ENCODE assay signal across 14 cellular contexts in genomic region chr10:15140640-15141039, GRCh38. TPM values are rescaled to one million over a fixed set of nuclear protein-coding genes. Genes with fewer than 3 reads are reported as not detected.
DNase-seq lines count a peak whose midpoint lies in the region; ATAC-seq and TF ChIP-seq lines count a peak whose summit lies in the region.
"Had no signal": no experiment of that assay in that cellular context is flagged by ENCODE, and none has a peak within 500 bp of the region (broad histone marks: within the 10 kb centered on the region; RNA-seq: fewer than 3 reads in every experiment).

No MANE protein-coding gene starts in this region.

- no peaks in the 10 kb centered on the region for H3K27me3 ChIP-seq in CD4-positive, alpha-beta T cell (ENCODE audit: control insufficient read depth, insufficient read depth, low read length)
- H3K27me3 ChIP-seq: cardiac muscle cell, pancreas had no signal

- peaks cover 53% of the 10 kb centered on the region for H3K36me3 Mint-ChIP-seq in CD4-positive, alpha-beta T cell (ENCODE audit: low read depth)
- peaks cover 5% of the 10 kb centered on the region for H3K36me3 Mint-ChIP-seq in activated naive CD8-positive, alpha-beta T cell treated with anti-CD3 and anti-CD28 coated beads, Interleukin-2, amount 50 U/mL, for 24 hours (ENCODE audit: low read depth)

- peak overlapping the region; percentile 39 for H3K4me3 ChIP-seq in Jurkat, Clone E6-1 (ENCODE audit: low read length)
- H3K4me3 ChIP-seq: cardiac muscle cell, pancreas had no signal

- CTCF ChIA-PET in CD4-positive, alpha-beta T cell (lab: Charles Lee): no interaction called here

- H3K9me3 Mint-ChIP-seq in CD4-positive, alpha-beta T cell: no peaks in the 10 kb centered on the region
- no peaks in the 10 kb centered on the region for H3K9me3 Mint-ChIP-seq in activated naive CD8-positive, alpha-beta T cell treated with anti-CD3 and anti-CD28 coated beads, Interleukin-2, amount 50 U/mL, for 24 hours
- H3K9me3 Mint-ChIP-seq: mesothelial cell of epicardium had no signal

- H3K4me3 Mint-ChIP-seq in CD4-positive, alpha-beta T cell: no peak overlapping the region
- H3K4me3 Mint-ChIP-seq in activated naive CD8-positive, alpha-beta T cell treated with anti-CD3 and anti-CD28 coated beads, Interleukin-2, amount 50 U/mL, for 24 hours: peak overlapping the region; percentile 76
- H3K4me3 Mint-ChIP-seq: mesothelial cell of epicardium had no signal

- intact Hi-C loops in CD4-positive, alpha-beta T cell (cut with DNase I, micrococcal nuclease): loop anchor here in 1 of 2 experiments (2.0 kb wide), 1 partner anchor 26 kb away; no protein-coding TSS in a partner anchor

- no peak overlapping the region for H3K27ac ChIP-seq in CD4-positive, alpha-beta T cell (ENCODE audit: low read depth, low read length)
- H3K27ac ChIP-seq: cardiac muscle cell, pancreas had no signal

- no peak for DNase-seq in CD4-positive, alpha-beta T cell
- DNase-seq in Jurkat, Clone E6-1 (ENCODE audit: low read depth, low spot score): peak; percentile 5
- no peak for DNase-seq in activated naive CD8-positive, alpha-beta T cell treated with anti-CD3 and anti-CD28 coated beads, Interleukin-2, amount 50 U/mL, for 24 hours
- DNase-seq in myocyte (ENCODE audit: low read depth) (peak; percentile 8), NCI-H510A (lab: John Stamatoyannopoulos, UW) (no peak), NOMO-1 (lab: John Stamatoyannopoulos, UW; ENCODE audit: unreplicated experiment in 2 of 2) (no peak), AML-193 (lab: John Stamatoyannopoulos, UW) (no peak)
- DNase-seq: activated naive CD4-positive, alpha-beta T cell; foreskin melanocyte; NCI-H2029 treated with DMSO at 0.1 percent for 48 hours; pancreas had no signal

- H3K4me1 Mint-ChIP-seq in CD4-positive, alpha-beta T cell (ENCODE audit: low read depth): peaks cover 52% of the 10 kb centered on the region
- H3K4me1 Mint-ChIP-seq in activated naive CD8-positive, alpha-beta T cell treated with anti-CD3 and anti-CD28 coated beads, Interleukin-2, amount 50 U/mL, for 24 hours: peaks cover 33% of the 10 kb centered on the region

- H3K9me3 ChIP-seq in CD4-positive, alpha-beta T cell (ENCODE audit: control insufficient read depth, low read length): no peaks in the 10 kb centered on the region
- H3K9me3 ChIP-seq: pancreas had no signal

- POLR2A ChIA-PET in CD4-positive, alpha-beta T cell (lab: Charles Lee): no interaction called here

- no peaks in the 10 kb centered on the region for H3K27me3 Mint-ChIP-seq in CD4-positive, alpha-beta T cell
- H3K27me3 Mint-ChIP-seq in activated naive CD8-positive, alpha-beta T cell treated with anti-CD3 and anti-CD28 coated beads, Interleukin-2, amount 50 U/mL, for 24 hours: no peaks in the 10 kb centered on the region

- peak overlapping the region; percentile 72 for H3K27ac Mint-ChIP-seq in CD4-positive, alpha-beta T cell
- peak overlapping the region; percentile 89 for H3K27ac Mint-ChIP-seq in activated naive CD8-positive, alpha-beta T cell treated with anti-CD3 and anti-CD28 coated beads, Interleukin-2, amount 50 U/mL, for 24 hours
- H3K27ac Mint-ChIP-seq: mesothelial cell of epicardium had no signal

- no peak for TF ChIP-seq CTCF in CD4-positive, alpha-beta T cell (IDR thresholded peaks at IDR 0.05)

- no peak for ATAC-seq in CD4-positive, alpha-beta T cell (ENCODE audit: poor library complexity)
- ATAC-seq in activated naive CD8-positive, alpha-beta T cell treated with anti-CD3 and anti-CD28 coated beads, Interleukin-2, amount 50 U/mL, for 24 hours: no peak
- no peak for ATAC-seq in HG02884 (IDR thresholded peaks at IDR 0.05; ENCODE audit: unreplicated experiment)
- ATAC-seq: pancreas had no signal

RNA-seq across cellular contexts. Expression of gene NMT2, which starts 27.9 kb away (rescaled TPM):
- 10 to 100 TPM; 23.4 to 28.1 TPM for total RNA-seq in CD4-positive, alpha-beta T cell
- polyA plus RNA-seq in Jurkat, Clone E6-1 (2012; ENCODE audit: insufficient read depth, insufficient read length): 28.3 TPM
- total RNA-seq in myocyte: 16.6 and 19.5 TPM in 2 replicates
- polyA plus RNA-seq in myocyte (2012): 14.0 TPM

RNA-seq across cellular contexts. Expression of gene RPP38, which starts 43.5 kb away (rescaled TPM):
- 10 to 100 TPM; 12.9 to 14.9 TPM for total RNA-seq in CD4-positive, alpha-beta T cell
- polyA plus RNA-seq in Jurkat, Clone E6-1 (2012; ENCODE audit: insufficient read depth, insufficient read length): 29.0 TPM
- total RNA-seq in myocyte: 13.3 and 13.8 TPM in 2 replicates
- polyA plus RNA-seq in myocyte (2012): 14.5 TPM

RNA-seq across cellular contexts. Expression of gene ACBD7, which starts 52.1 kb away (rescaled TPM):
- under 1 TPM; 0.19 to 0.47 TPM for total RNA-seq in CD4-positive, alpha-beta T cell
- 16.0 TPM for polyA plus RNA-seq in Jurkat, Clone E6-1 (2012; ENCODE audit: insufficient read depth, insufficient read length)
- total RNA-seq in myocyte: 0.35 and 0.42 TPM in 2 replicates
- polyA plus RNA-seq in myocyte (2012): 0.37 TPM

Comparison
In these comparisons a context has a peak if more than half of its experiments do, and no peak if none do; other contexts are left out.
1. DNase-seq: peak in Jurkat, Clone E6-1 (single experiment) and myocyte (single experiment); none in CD4-positive, alpha-beta T cell (0 of 10), activated naive CD8-positive, alpha-beta T cell treated with anti-CD3 and anti-CD28 coated beads, Interleukin-2, amount 50 U/mL, for 24 hours (single experiment), NCI-H510A (single experiment), NOMO-1 (0 of 2) and AML-193 (0 of 2).